ENCODE assay signal across 1 cellular context in the genomic region with DNA sequence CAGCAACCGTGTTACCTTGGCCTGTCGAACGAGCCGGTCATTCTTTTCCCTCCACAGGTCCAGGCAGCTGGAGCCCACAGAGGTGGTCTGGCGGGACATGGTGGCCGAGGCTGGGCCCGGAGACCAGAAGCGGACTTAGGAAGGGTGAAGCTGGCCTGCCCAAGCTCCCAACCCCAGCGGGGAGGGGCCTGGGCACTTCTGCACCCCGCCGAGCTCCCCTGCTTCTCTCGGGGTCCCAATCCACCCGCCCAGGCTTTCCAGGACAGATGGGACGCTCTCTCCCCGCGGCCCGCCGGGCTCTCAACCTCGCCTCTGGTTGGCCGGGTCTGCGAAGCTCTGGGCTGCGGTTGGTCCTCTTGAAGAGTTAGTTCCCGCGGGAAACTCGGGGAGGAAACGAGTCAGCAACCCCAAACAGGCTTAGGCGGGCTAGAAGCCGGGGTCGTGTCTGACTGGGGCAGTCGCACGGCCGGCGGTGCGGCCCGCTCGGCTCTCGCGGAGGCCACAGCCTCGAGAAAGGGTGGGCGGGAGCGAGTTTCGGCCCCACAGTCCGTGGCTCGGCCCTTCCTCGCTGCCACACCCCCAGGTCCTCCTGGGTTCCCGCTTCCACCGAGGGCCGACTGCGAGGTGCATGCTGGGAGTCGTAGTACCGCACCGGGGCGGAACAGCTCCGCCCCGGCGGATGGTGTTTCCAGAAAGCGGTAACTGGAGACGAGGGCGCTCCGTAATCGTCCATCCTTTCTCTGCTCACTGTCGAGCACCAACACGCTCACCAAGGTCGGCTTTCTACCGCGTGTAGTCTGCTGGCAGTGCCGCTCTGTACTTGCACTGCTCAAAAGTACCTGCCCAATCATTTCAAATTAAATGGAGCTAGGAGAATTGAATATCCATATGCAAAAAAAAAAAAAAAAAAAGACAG.
TF ChIP-seq lines count a peak whose summit lies in the region.

TSS of gene FANCG (minus strand) at position 517 of the 916 bp plus-strand sequence. CDS start at position 99, 418 bp downstream.

TF ChIP-seq in K562, 482 proteins besides CTCF, POLR2A, EP300 and RAD21 (continued from another document and continues in another):
- no peak for TF ChIP-seq ZNF609 (CRISPR knock-in tag; IDR thresholded peaks at IDR 0.05; ENCODE audit: borderline replicate concordance)
- TF ChIP-seq MYNN (IDR thresholded peaks at IDR 0.05), result 0 out of 2 replicates have a peak, but pooled peaks have one; percentile 7
- no peak for TF ChIP-seq MYNN (CRISPR knock-in tag; IDR thresholded peaks at IDR 0.05)
- no peak for TF ChIP-seq ZBTB5 (IDR thresholded peaks at IDR 0.05)
- no peak for TF ChIP-seq TRIM24 (IDR thresholded peaks at IDR 0.05)
- TF ChIP-seq ESRRB (CRISPR knock-in tag; IDR thresholded peaks at IDR 0.05; ENCODE audit: borderline replicate concordance), result no peak
- no peak for TF ChIP-seq TCFL5 (CRISPR knock-in tag; conservative IDR thresholded peaks at IDR 0.05)
- TF ChIP-seq PHF8 (IDR thresholded peaks at IDR 0.05; ENCODE audit: borderline replicate concordance, low read length), result peak; percentile 66; the same call in 1 of the 2 replicates
- no peak for TF ChIP-seq GABPB2 (CRISPR knock-in tag; conservative IDR thresholded peaks at IDR 0.05)
- TF ChIP-seq FOSL1 (tag; conservative IDR thresholded peaks at IDR 0.05), result 0 out of 2 replicates have a peak, but pooled peaks have one; percentile 15
- no peak for TF ChIP-seq NELFE (IDR thresholded peaks at IDR 0.05; ENCODE audit: insufficient read depth, insufficient read length)
- TF ChIP-seq, protein P1, sequence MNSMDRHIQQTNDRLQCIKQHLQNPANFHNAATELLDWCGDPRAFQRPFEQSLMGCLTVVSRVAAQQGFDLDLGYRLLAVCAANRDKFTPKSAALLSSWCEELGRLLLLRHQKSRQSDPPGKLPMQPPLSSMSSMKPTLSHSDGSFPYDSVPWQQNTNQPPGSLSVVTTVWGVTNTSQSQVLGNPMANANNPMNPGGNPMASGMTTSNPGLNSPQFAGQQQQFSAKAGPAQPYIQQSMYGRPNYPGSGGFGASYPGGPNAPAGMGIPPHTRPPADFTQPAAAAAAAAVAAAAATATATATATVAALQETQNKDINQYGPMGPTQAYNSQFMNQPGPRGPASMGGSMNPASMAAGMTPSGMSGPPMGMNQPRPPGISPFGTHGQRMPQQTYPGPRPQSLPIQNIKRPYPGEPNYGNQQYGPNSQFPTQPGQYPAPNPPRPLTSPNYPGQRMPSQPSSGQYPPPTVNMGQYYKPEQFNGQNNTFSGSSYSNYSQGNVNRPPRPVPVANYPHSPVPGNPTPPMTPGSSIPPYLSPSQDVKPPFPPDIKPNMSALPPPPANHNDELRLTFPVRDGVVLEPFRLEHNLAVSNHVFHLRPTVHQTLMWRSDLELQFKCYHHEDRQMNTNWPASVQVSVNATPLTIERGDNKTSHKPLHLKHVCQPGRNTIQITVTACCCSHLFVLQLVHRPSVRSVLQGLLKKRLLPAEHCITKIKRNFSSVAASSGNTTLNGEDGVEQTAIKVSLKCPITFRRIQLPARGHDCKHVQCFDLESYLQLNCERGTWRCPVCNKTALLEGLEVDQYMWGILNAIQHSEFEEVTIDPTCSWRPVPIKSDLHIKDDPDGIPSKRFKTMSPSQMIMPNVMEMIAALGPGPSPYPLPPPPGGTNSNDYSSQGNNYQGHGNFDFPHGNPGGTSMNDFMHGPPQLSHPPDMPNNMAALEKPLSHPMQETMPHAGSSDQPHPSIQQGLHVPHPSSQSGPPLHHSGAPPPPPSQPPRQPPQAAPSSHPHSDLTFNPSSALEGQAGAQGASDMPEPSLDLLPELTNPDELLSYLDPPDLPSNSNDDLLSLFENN (IDR thresholded peaks at IDR 0.05; ENCODE audit: low read depth in 2 of 2, low read length in 2 of 2), result no peak
- TF ChIP-seq ARID4B (CRISPR knock-in tag; IDR thresholded peaks at IDR 0.05), result peak; percentile 60; the same call in 1 of the 2 replicates
- TF ChIP-seq PHTF2 (CRISPR knock-in tag; IDR thresholded peaks at IDR 0.05), result no peak
- peak; percentile 86 for TF ChIP-seq ZNF143 (CRISPR knock-in tag; IDR thresholded peaks at IDR 0.05)
- TF ChIP-seq MEF2D (tag; conservative IDR thresholded peaks at IDR 0.05; ENCODE audit: low read depth), result no peak
- TF ChIP-seq TAF1 (IDR thresholded peaks at IDR 0.05; ENCODE audit: control insufficient read depth, extremely low read depth, insufficient read depth, low read length, severe bottlenecking), result peak; percentile 38
- TF ChIP-seq SAFB (IDR thresholded peaks at IDR 0.05; ENCODE audit: borderline replicate concordance, low read depth, low read length), result peak; percentile 61; the same call in 1 of the 2 replicates
- TF ChIP-seq MEIS2 (IDR thresholded peaks at IDR 0.05; ENCODE audit: partially characterized antibody), result no peak
- TF ChIP-seq HSF4 (CRISPR knock-in tag; IDR thresholded peaks at IDR 0.05; ENCODE audit: borderline replicate concordance), result no peak
- TF ChIP-seq, protein P2, sequence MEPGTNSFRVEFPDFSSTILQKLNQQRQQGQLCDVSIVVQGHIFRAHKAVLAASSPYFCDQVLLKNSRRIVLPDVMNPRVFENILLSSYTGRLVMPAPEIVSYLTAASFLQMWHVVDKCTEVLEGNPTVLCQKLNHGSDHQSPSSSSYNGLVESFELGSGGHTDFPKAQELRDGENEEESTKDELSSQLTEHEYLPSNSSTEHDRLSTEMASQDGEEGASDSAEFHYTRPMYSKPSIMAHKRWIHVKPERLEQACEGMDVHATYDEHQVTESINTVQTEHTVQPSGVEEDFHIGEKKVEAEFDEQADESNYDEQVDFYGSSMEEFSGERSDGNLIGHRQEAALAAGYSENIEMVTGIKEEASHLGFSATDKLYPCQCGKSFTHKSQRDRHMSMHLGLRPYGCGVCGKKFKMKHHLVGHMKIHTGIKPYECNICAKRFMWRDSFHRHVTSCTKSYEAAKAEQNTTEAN (CRISPR knock-in tag; IDR thresholded peaks at IDR 0.05), result no peak
- no peak for TF ChIP-seq NFIC (IDR thresholded peaks at IDR 0.05)
- TF ChIP-seq, protein P3, sequence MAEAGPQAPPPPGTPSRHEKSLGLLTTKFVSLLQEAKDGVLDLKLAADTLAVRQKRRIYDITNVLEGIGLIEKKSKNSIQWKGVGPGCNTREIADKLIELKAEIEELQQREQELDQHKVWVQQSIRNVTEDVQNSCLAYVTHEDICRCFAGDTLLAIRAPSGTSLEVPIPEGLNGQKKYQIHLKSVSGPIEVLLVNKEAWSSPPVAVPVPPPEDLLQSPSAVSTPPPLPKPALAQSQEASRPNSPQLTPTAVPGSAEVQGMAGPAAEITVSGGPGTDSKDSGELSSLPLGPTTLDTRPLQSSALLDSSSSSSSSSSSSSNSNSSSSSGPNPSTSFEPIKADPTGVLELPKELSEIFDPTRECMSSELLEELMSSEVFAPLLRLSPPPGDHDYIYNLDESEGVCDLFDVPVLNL (CRISPR knock-in tag; IDR thresholded peaks at IDR 0.05; ENCODE audit: low read depth), result 0 out of 2 replicates have a peak, but pooled peaks have one; percentile 37
- TF ChIP-seq SMARCC2 (IDR thresholded peaks at IDR 0.05; ENCODE audit: low read depth), result no peak
- TF ChIP-seq MEF2A (IDR thresholded peaks at IDR 0.05; ENCODE audit: control insufficient read depth, low read depth, low read length), result no peak
- TF ChIP-seq NFRKB (IDR thresholded peaks at IDR 0.05; ENCODE audit: low read depth), result no peak
- no peak for TF ChIP-seq TOE1 (IDR thresholded peaks at IDR 0.05; ENCODE audit: borderline replicate concordance)
- TF ChIP-seq TOE1 (CRISPR knock-in tag; IDR thresholded peaks at IDR 0.05; ENCODE audit: borderline replicate concordance, low read depth), result no peak
- TF ChIP-seq PRDM10 (IDR thresholded peaks at IDR 0.05; ENCODE audit: partially characterized antibody), result peak; percentile 79
- no peak for TF ChIP-seq TSC22D4 (tag; IDR thresholded peaks at IDR 0.05)
- TF ChIP-seq NFYB (IDR thresholded peaks at IDR 0.05; ENCODE audit: extremely low read depth, insufficient read length), result peak; percentile 67
- TF ChIP-seq GTF2F1 (IDR thresholded peaks at IDR 0.05; ENCODE audit: low read depth, low read length), result no peak
